In the genomic region with DNA sequence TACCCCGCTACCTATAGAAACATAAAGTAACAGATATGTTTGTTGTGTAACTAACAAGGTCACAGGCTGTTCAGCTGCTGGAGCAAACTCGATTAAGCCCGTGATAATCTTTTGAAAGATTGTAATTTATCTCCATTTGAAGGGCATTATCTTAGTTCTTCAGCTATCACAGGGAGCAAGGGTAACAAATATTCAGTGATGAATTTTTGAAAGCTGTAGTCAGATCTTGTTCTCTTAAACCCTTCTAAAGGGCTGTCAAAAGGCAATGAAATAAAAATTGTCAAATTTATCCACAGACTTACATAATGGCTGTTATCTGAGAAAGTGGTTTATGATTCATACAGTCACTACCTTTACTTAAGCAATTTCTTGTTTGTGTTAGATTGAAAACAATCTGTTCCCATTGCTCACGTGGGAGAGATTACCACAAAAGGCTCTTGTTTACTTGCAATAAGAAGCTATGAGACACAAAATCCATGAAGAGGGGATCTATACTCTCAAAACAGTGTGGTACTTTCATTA, we compare ENCODE assay signal across 10 cellular contexts.
DNase-seq lines count a peak whose midpoint lies in the region; ATAC-seq and TF ChIP-seq lines count a peak whose summit lies in the region.
"Had no signal": no experiment of that assay in that cellular context is flagged by ENCODE, and none has a peak within 500 bp of the region (broad histone marks: within the 10 kb centered on the region; RNA-seq: fewer than 3 reads in every experiment).

No MANE protein-coding gene starts in this region.

- no peak overlapping the region for H3K4me2 ChIP-seq in trophoblast cell (ENCODE audit: low read length)

- no peaks in the 10 kb centered on the region for H3K27me3 ChIP-seq in trophoblast cell (ENCODE audit: insufficient read depth, low read length)

- H3K18ac ChIP-seq in trophoblast cell (ENCODE audit: low read length) = no peak overlapping the region

- no peaks in the 10 kb centered on the region for H3K79me1 ChIP-seq in trophoblast cell (ENCODE audit: low read length)

- no peaks in the 10 kb centered on the region for H3K79me2 ChIP-seq in trophoblast cell (ENCODE audit: control insufficient read depth, insufficient read depth, low read length, poor library complexity)

- H2BK5ac ChIP-seq in trophoblast cell (ENCODE audit: low read depth, low read length, poor library complexity) = no peak overlapping the region

- no peak overlapping the region for H4K8ac ChIP-seq in trophoblast cell (ENCODE audit: low read depth, low read length)

- no peak overlapping the region for H2AFZ ChIP-seq in trophoblast cell (ENCODE audit: insufficient read depth, low read length, poor library complexity)

- H2BK12ac ChIP-seq in trophoblast cell (ENCODE audit: low read length) = no peak overlapping the region

- no peak overlapping the region for H2BK120ac ChIP-seq in trophoblast cell (ENCODE audit: insufficient read depth, low read length, poor library complexity)

- no peak overlapping the region for H2AK5ac ChIP-seq in trophoblast cell (ENCODE audit: low read length)

- H3K36me3 ChIP-seq in trophoblast cell (ENCODE audit: control insufficient read depth in 1 of 2, insufficient read depth in 2 of 2, low read length in 2 of 2) = no peaks in the 10 kb centered on the region

- no peak overlapping the region for H3K4me3 ChIP-seq in epithelial cell of proximal tubule (ENCODE audit: low read depth, low read length)
- no peak overlapping the region for H3K4me3 ChIP-seq in trophoblast cell (ENCODE audit: low read depth, low read length)

- ATAC-seq in HG03439 (IDR thresholded peaks at IDR 0.05; ENCODE audit: unreplicated experiment) (no peak), GM19351 (IDR thresholded peaks at IDR 0.05; ENCODE audit: unreplicated experiment) (no peak)
- ATAC-seq: activated CD4-positive, alpha-beta T cell treated with anti-CD3 and anti-CD28 coated beads for 36 hours had no signal

- no peak overlapping the region for H3K9ac ChIP-seq in trophoblast cell (ENCODE audit: low read length)

- no peak for TF ChIP-seq CTCF in epithelial cell of proximal tubule (conservative IDR thresholded peaks at IDR 0.05; ENCODE audit: low read depth, low read length)

- no peak overlapping the region for H4K91ac ChIP-seq in trophoblast cell (ENCODE audit: low read depth, low read length)

- no peak overlapping the region for H4K12ac ChIP-seq in trophoblast cell (ENCODE audit: low read depth, low read length)

- no peak overlapping the region for H3K4ac ChIP-seq in trophoblast cell (ENCODE audit: low read depth, low read length)

- no peaks in the 10 kb centered on the region for H3K9me3 ChIP-seq in trophoblast cell (ENCODE audit: insufficient read depth, low read depth, low read length)

- H3K27ac ChIP-seq in trophoblast cell (ENCODE audit: low read depth, low read length) = no peak overlapping the region

- no peaks in the 10 kb centered on the region for H3K4me1 ChIP-seq in trophoblast cell (ENCODE audit: control insufficient read depth in 1 of 2, insufficient read depth in 2 of 2, low read length in 2 of 2)

- WGBS in trophoblast cell (ENCODE audit: extremely low coverage, insufficient coverage, insufficient read length) = no CpG with 5 or more reads among the region's 4 CpGs

- no peak overlapping the region for H3K23ac ChIP-seq in trophoblast cell (ENCODE audit: low read length)

- peak; percentile 38 for DNase-seq in Daoy (ENCODE audit: low read depth)
- peak; percentile 82 for DNase-seq in NCI-H69 (lab: John Stamatoyannopoulos, UW)
- DNase-seq in epithelial cell of proximal tubule (ENCODE audit: low read depth) = peak; percentile 23
- peak; percentile 15 to 70 for DNase-seq in trophoblast cell
- DNase-seq in SKM-1 (lab: John Stamatoyannopoulos, UW; ENCODE audit: unreplicated experiment) = no peak
- DNase-seq in activated naive CD4-positive, alpha-beta T cell treated with anti-CD3 and anti-CD28 coated beads, Interleukin-2, amount 50 U/mL, for 16 hours = no peak
- DNase-seq: activated CD4-positive, alpha-beta T cell treated with anti-CD3 and anti-CD28 coated beads for 36 hours; NCI-H446 treated with DMSO at 0.1 percent for 48 hours had no signal

- no peak overlapping the region for H3K14ac ChIP-seq in trophoblast cell (ENCODE audit: low read length)

Comparison
In these comparisons a context has a peak if more than half of its experiments do, and no peak if none do; other contexts are left out.
1. DNase-seq: peak in Daoy (single experiment), NCI-H69 (single experiment), epithelial cell of proximal tubule (single experiment) and trophoblast cell (2 of 2); none in SKM-1 (single experiment) and activated naive CD4-positive, alpha-beta T cell treated with anti-CD3 and anti-CD28 coated beads, Interleukin-2, amount 50 U/mL, for 16 hours (single experiment).